8 cellular contexts compared by ENCODE assay signal in the genomic region with DNA sequence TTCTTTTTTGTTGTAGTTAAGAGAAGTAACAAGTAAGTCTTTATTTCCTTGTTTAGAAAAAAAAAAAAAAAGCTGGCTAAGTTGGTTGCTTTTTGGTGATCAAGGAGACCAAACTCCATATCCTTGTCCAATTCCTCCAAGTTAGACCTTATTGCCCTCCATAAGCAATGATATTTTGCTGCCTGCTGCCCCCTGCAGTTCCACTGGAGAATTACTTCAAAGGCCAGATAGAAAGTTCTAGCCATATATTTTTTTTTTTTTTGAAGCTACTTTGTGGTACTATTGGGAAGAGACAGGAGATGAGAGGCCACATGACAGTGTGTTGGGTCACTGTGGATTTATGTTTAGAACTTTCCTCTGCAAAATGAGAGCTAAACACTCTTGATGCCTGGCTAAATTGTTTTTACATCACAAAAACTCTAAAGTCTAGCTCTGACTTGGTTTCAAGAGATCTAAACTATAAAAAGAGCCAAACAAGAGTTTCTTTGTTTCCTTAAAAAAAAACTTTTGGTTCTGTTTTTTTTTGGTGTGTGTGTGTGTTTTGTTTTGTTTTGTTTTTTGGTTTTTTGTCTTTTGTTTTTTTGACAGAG.
DNase-seq lines count a peak whose midpoint lies in the region; FAIRE-seq and TF ChIP-seq lines count a peak whose summit lies in the region.

No MANE protein-coding gene starts in this region.

- no peaks in the 10 kb centered on the region for H3K4me1 ChIP-seq in uterus

- H3K36me3 ChIP-seq in uterus: no peaks in the 10 kb centered on the region

- H3K9me3 ChIP-seq in uterus: no peaks in the 10 kb centered on the region

- DNase-seq in EL (peak; percentile 62), HS-5 (ENCODE audit: low read depth) (peak; percentile 41), dermis microvascular lymphatic vessel endothelial cell (ENCODE audit: low read depth in 2 of 2) (peak; percentile 28 to 74), myocyte (ENCODE audit: low read depth) (peak; percentile 67), uterus (peak; percentile 29 to 32), NCI-H345 (lab: John Stamatoyannopoulos, UW) (no peak), NCI-H226 (no peak)

- intact Hi-C loops in uterus (cut with DNase I; ENCODE audit: low total_unique reads): no loop called here

- H3K4me3 ChIP-seq in uterus: no peak overlapping the region

- no peak for TF ChIP-seq POLR2A in uterus (IDR thresholded peaks at IDR 0.05)

- TF ChIP-seq CTCF in uterus (IDR thresholded peaks at IDR 0.05): peak; percentile 20 to 43 (median 32)

- no peak overlapping the region for H3K27ac ChIP-seq in uterus

- peak; percentile 73 for FAIRE-seq in TTC549 (lab: Jason Lieb, UNC)

- H3K27me3 ChIP-seq in uterus: no peaks in the 10 kb centered on the region

Comparison
In these comparisons a context has a peak if more than half of its experiments do, and no peak if none do; other contexts are left out.
1. DNase-seq: peak in EL (single experiment), HS-5 (single experiment), dermis microvascular lymphatic vessel endothelial cell (2 of 2), myocyte (single experiment) and uterus (2 of 2); none in NCI-H345 (single experiment) and NCI-H226 (single experiment).